In the genomic region with DNA sequence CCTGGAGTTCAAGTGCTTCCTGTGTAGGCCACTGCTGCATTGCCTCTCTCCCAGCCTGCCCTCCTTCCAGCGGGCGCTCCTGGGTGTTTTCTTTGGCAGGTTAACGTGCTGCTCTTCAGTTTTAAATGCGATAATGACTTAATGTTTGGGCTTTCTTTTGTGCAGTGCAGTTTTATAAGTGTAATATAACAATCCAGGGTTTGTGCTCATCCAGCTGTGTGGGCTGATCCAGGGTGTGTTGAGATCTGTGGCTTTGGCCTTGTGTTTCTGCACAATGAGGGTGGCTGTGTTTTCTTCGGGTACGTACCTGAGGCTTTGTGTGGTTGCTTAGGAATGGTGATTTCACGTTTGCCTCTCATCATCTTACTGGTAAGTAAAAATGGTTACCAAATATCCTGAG, we compare ENCODE assay signal across 15 cellular contexts.
"Had no signal": no experiment of that assay in that cellular context is flagged by ENCODE, and none has a peak within 500 bp of the region (broad histone marks: within the 10 kb centered on the region; RNA-seq: fewer than 3 reads in every experiment).

No MANE protein-coding gene starts in this region.

- H3K27ac Mint-ChIP-seq: activated naive CD8-positive, alpha-beta T cell treated with anti-CD3 and anti-CD28 coated beads for 36 hours; stimulated activated effector memory CD8-positive, alpha-beta T cell treated with anti-CD3 and anti-CD28 coated beads, Interleukin-12 subunit alpha, Interleukin-12 subunit beta, amount 100 ng/mL, for 72 hours had no signal

- H3K4me3 ChIP-seq: cardiac muscle cell, lung had no signal

- H3K4me3 Mint-ChIP-seq: activated naive CD8-positive, alpha-beta T cell treated with anti-CD3 and anti-CD28 coated beads for 36 hours; naive thymus-derived CD8-positive, alpha-beta T cell; stimulated activated effector memory CD8-positive, alpha-beta T cell treated with anti-CD3 and anti-CD28 coated beads, Interleukin-12 subunit alpha, Interleukin-12 subunit beta, amount 100 ng/mL, for 72 hours had no signal

- DNase-seq: activated CD4-positive, alpha-beta T cell treated with anti-CD3 and anti-CD28 coated beads, Interleukin-2, amount 50 U/mL, for 48 hours; activated gamma-delta T cell; activated naive CD8-positive, alpha-beta T cell treated with anti-CD3 and anti-CD28 coated beads for 36 hours; activated T-cell treated with anti-CD3 and anti-CD28 coated beads, Interleukin-2, amount 50 U/mL, for 48 hours; anterior cingulate cortex; hypothalamus; kidney glomerular epithelial cell; naive thymus-derived CD8-positive, alpha-beta T cell; posterior cingulate gyrus; small intestine; trophoblast cell had no signal

- ATAC-seq: activated CD4-positive, CD25-positive, alpha-beta regulatory T cell treated with anti-CD3 and anti-CD28 coated beads, Interleukin-2, amount 50 U/mL, for 24 hours; naive thymus-derived CD8-positive, alpha-beta T cell; stimulated activated effector memory CD8-positive, alpha-beta T cell treated with anti-CD3 and anti-CD28 coated beads, Interleukin-12 subunit alpha, Interleukin-12 subunit beta, amount 100 ng/mL, for 72 hours had no signal

- H3K27ac ChIP-seq: cardiac muscle cell had no signal

- H3K4me1 Mint-ChIP-seq: stimulated activated effector memory CD8-positive, alpha-beta T cell treated with anti-CD3 and anti-CD28 coated beads, Interleukin-12 subunit alpha, Interleukin-12 subunit beta, amount 100 ng/mL, for 72 hours had no signal

- H3K36me3 Mint-ChIP-seq: stimulated activated effector memory CD8-positive, alpha-beta T cell treated with anti-CD3 and anti-CD28 coated beads, Interleukin-12 subunit alpha, Interleukin-12 subunit beta, amount 100 ng/mL, for 72 hours had no signal

- H3K36me3 ChIP-seq: cardiac muscle cell had no signal

- H3K9me3 Mint-ChIP-seq: activated naive CD8-positive, alpha-beta T cell treated with anti-CD3 and anti-CD28 coated beads for 36 hours had no signal

- H3K27me3 ChIP-seq: cardiac muscle cell had no signal

- H3K27me3 Mint-ChIP-seq: activated naive CD8-positive, alpha-beta T cell treated with anti-CD3 and anti-CD28 coated beads for 36 hours; naive thymus-derived CD8-positive, alpha-beta T cell had no signal
